In the genomic region with DNA sequence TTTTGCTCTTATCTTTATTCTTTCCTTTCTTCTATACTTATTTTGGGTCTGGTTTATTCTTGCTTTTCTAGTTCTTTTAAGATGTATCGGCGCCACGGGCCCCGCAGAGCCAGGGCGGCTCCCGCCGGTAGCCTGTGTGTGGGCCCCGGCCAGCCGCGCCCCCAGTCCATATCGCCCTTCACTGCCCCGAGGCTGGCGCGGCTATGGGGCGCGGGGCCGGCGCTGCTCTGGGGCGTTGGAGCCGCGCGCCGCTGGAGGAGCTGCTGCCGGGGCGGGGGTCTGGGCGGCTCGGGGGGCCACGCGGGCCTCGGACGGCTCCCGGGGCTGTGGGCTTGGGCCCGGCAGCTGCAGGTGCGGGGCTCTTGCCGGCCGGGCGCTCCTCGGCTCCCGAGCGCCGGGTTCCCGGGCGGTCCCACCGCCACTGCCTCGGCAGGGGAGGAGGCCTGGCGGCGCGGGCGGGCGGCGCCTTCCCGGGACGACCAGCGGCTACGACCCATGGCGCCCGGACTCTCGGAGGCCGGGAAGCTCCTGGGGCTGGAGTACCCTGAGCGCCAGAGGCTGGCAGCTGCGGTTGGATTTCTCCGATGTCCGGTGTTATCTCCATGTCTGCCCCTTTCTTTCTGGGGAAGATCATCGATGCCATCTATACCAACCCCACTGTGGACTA, we compare ENCODE assay signal across 14 cellular contexts. TPM values are rescaled to one million over a fixed set of nuclear protein-coding genes. Genes with fewer than 3 reads are reported as not detected.
DNase-seq lines count a peak whose midpoint lies in the region; ATAC-seq, FAIRE-seq and TF ChIP-seq lines count a peak whose summit lies in the region.
"Not testable (repeated sequence)": the region's sequence is repeated elsewhere in the genome, so short reads cannot be mapped to it uniquely, and the experiment has no call there.
"Had no signal": no experiment of that assay in that cellular context is flagged by ENCODE, and none has a peak within 500 bp of the region (broad histone marks: within the 10 kb centered on the region; RNA-seq: fewer than 3 reads in every experiment).

No MANE protein-coding gene starts in this region.

- H3K9me1 ChIP-seq in K562 (ENCODE audit: control insufficient read depth, insufficient read depth, low read length) = not testable (repeated sequence)

- H3K4me3 Mint-ChIP-seq in natural killer cell treated with Interleukin-12 subunit alpha and Interleukin-12 subunit beta and Interleukin-15 and Interleukin-18, amount 100 ng/mL, for 72 hours; stimulated activated memory B cell treated with anti-CD40 and anti-IgM and Interleukin-4, amounts not matched to agents 10 μg/mL and 1 μg/mL and 100 μg/mL, for 72 hours: not testable (repeated sequence)

- POLR2A ChIA-PET in A549 (lab: Yijun Ruan, JAX); K562 (lab: Yijun Ruan, JAX): not testable (repeated sequence)

- not testable (repeated sequence) for H3K27ac ChIP-seq in A549; RWPE2 (ENCODE audit: poor library complexity, severe bottlenecking); K562 (ENCODE audit: extremely low read depth, low read depth, low read length); gastroesophageal sphincter

- not testable (repeated sequence) for H3K4me1 Mint-ChIP-seq in natural killer cell treated with Interleukin-12 subunit alpha and Interleukin-12 subunit beta and Interleukin-15 and Interleukin-18, amount 100 ng/mL, for 72 hours (ENCODE audit: low read depth in 2 of 2); stimulated activated memory B cell treated with anti-CD40 and anti-IgM and Interleukin-4, amounts not matched to agents 10 μg/mL and 1 μg/mL and 100 μg/mL, for 72 hours

- not testable (repeated sequence) for H3K4me1 ChIP-seq in A549; RWPE2 (ENCODE audit: insufficient read depth, poor library complexity, severe bottlenecking); K562 (replicated peaks in 1 of 2; ENCODE audit: control insufficient read depth in 2 of 2, insufficient read depth in 2 of 2, low read length in 2 of 2); gastroesophageal sphincter

- in situ Hi-C loops in K562 (cut with MboI) = loop anchor here (25.0 kb wide), 1 partner anchor 116 kb away; no protein-coding TSS in a partner anchor

- FAIRE-seq in A549 (lab: Jason Lieb, UNC); K562 (lab: Jason Lieb, UNC): not testable (repeated sequence)

- H2AFZ ChIP-seq in K562 (ENCODE audit: low read depth, low read length) = not testable (repeated sequence)

- TF ChIP-seq CTCF in A549 (IDR thresholded peaks at IDR 0.05); RWPE2 (IDR thresholded peaks at IDR 0.05; ENCODE audit: poor library complexity, severe bottlenecking); K562 (IDR thresholded peaks at IDR 0.05 in 2 of 3, conservative IDR thresholded peaks at IDR 0.05 in 1 of 3; ENCODE audit: insufficient read depth in 2 of 3, low read depth in 1 of 3, low read length in 3 of 3); gastroesophageal sphincter (IDR thresholded peaks at IDR 0.05): not testable (repeated sequence)

- not testable (repeated sequence) for H3K79me2 ChIP-seq in K562 (ENCODE audit: control insufficient read depth, insufficient read depth, low read length)

- H3K9me3 ChIP-seq in A549; RWPE2 (ENCODE audit: severe bottlenecking); K562 (replicated peaks; ENCODE audit: control insufficient read depth, insufficient read depth, low read depth, low read length); gastroesophageal sphincter: not testable (repeated sequence)

- not testable (repeated sequence) for TF ChIP-seq EP300 in A549 (IDR thresholded peaks at IDR 0.05); K562 (IDR thresholded peaks at IDR 0.05; ENCODE audit: low read length); gastroesophageal sphincter (IDR thresholded peaks at IDR 0.05)

- not testable (repeated sequence) for H3K27me3 ChIP-seq in RWPE2 (ENCODE audit: insufficient read depth, poor library complexity, severe bottlenecking); K562 (ENCODE audit: control insufficient read depth in 2 of 2, insufficient read depth in 2 of 2, low read length in 2 of 2); gastroesophageal sphincter

- H3K9ac ChIP-seq in K562 (ENCODE audit: insufficient read depth in 1 of 2, low read depth in 2 of 2, low read length in 2 of 2) = not testable (repeated sequence)

- H3K4me3 ChIP-seq in A549; RWPE2 (ENCODE audit: severe bottlenecking); K562; gastroesophageal sphincter: not testable (repeated sequence)

- ATAC-seq in A549 = peak; percentile 83 to 86
- ATAC-seq in RWPE2 (ENCODE audit: low read depth) = peak; percentile 56
- ATAC-seq in K562 = peak; percentile 69
- peak; percentile 50 for ATAC-seq in gastroesophageal sphincter
- ATAC-seq in left cardiac atrium = peak; percentile 41 to 47
- ATAC-seq in natural killer cell treated with Interleukin-12 subunit alpha and Interleukin-12 subunit beta and Interleukin-15 and Interleukin-18, amount 100 ng/mL, for 72 hours = peak; percentile 49 to 60
- peak; percentile 54 for ATAC-seq in stimulated activated memory B cell treated with anti-CD40 and anti-IgM and Interleukin-4, amounts not matched to agents 10 μg/mL and 1 μg/mL and 100 μg/mL, for 72 hours

- H3K36me3 Mint-ChIP-seq in natural killer cell treated with Interleukin-12 subunit alpha and Interleukin-12 subunit beta and Interleukin-15 and Interleukin-18, amount 100 ng/mL, for 72 hours; stimulated activated memory B cell treated with anti-CD40 and anti-IgM and Interleukin-4, amounts not matched to agents 10 μg/mL and 1 μg/mL and 100 μg/mL, for 72 hours: not testable (repeated sequence)

- not testable (repeated sequence) for H3K36me3 ChIP-seq in RWPE2 (ENCODE audit: low read depth); K562 (ENCODE audit: control insufficient read depth, insufficient read depth, low read length); gastroesophageal sphincter

- H3K4me2 ChIP-seq in A549; K562 (ENCODE audit: insufficient read depth, low read length): not testable (repeated sequence)

- intact Hi-C loops in K562 (cut with micrococcal nuclease); left cardiac atrium (cut with DNase I): not testable (repeated sequence)

- H3K27me3 Mint-ChIP-seq in natural killer cell treated with Interleukin-12 subunit alpha and Interleukin-12 subunit beta and Interleukin-15 and Interleukin-18, amount 100 ng/mL, for 72 hours; stimulated activated memory B cell treated with anti-CD40 and anti-IgM and Interleukin-4, amounts not matched to agents 10 μg/mL and 1 μg/mL and 100 μg/mL, for 72 hours: not testable (repeated sequence)

- H4K20me1 ChIP-seq in K562 (replicated peaks; ENCODE audit: control insufficient read depth, insufficient read depth, low read length) = not testable (repeated sequence)

- CTCF ChIA-PET in A549 (lab: Yijun Ruan, JAX); K562 (lab: Yijun Ruan, JAX; ENCODE audit: low intra/inter-chr PET ratio): not testable (repeated sequence)

- not testable (repeated sequence) for TF ChIP-seq POLR2A in A549 (IDR thresholded peaks at IDR 0.05; ENCODE audit: low read length); K562 (conservative IDR thresholded peaks at IDR 0.05); gastroesophageal sphincter (IDR thresholded peaks at IDR 0.05)

- H3K27ac Mint-ChIP-seq in natural killer cell treated with Interleukin-12 subunit alpha and Interleukin-12 subunit beta and Interleukin-15 and Interleukin-18, amount 100 ng/mL, for 72 hours; stimulated activated memory B cell treated with anti-CD40 and anti-IgM and Interleukin-4, amounts not matched to agents 10 μg/mL and 1 μg/mL and 100 μg/mL, for 72 hours: not testable (repeated sequence)

- not testable (repeated sequence) for DNase-seq in A549 (ENCODE audit: low read depth in 1 of 2, low spot score in 1 of 2); RWPE2 (ENCODE audit: low spot score); K562 (ENCODE audit: extremely low read depth in 1 of 4, low spot score in 3 of 4); left cardiac atrium; natural killer cell treated with Interleukin-12 subunit alpha and Interleukin-12 subunit beta and Interleukin-15 and Interleukin-18, amount 100 ng/mL, for 72 hours (ENCODE audit: low spot score)

- no CpG with 5 or more reads among the region's 64 CpGs for WGBS in A549 (ENCODE audit: missing lambda C conversion rate)
- no CpG with 5 or more reads among the region's 64 CpGs for WGBS in K562 (ENCODE audit: insufficient coverage, low coverage, missing lambda C conversion rate)
- no CpG with 5 or more reads among the region's 64 CpGs for WGBS in gastroesophageal sphincter (ENCODE audit: low coverage in 1 of 2), 2 donors

- not testable (repeated sequence) for BruUV-seq in K562 (replicated peaks; lab: Mats Ljungman, UMichigan)

- not testable (repeated sequence) for TF ChIP-seq RAD21 in A549 (conservative IDR thresholded peaks at IDR 0.05 in 1 of 2, IDR thresholded peaks at IDR 0.05 in 1 of 2); K562 (CRISPR knock-in tag; conservative IDR thresholded peaks at IDR 0.05 in 1 of 2, IDR thresholded peaks at IDR 0.05 in 1 of 2)

- H3K9me3 Mint-ChIP-seq in natural killer cell treated with Interleukin-12 subunit alpha and Interleukin-12 subunit beta and Interleukin-15 and Interleukin-18, amount 100 ng/mL, for 72 hours; stimulated activated memory B cell treated with anti-CD40 and anti-IgM and Interleukin-4, amounts not matched to agents 10 μg/mL and 1 μg/mL and 100 μg/mL, for 72 hours: not testable (repeated sequence)

RNA-seq across cellular contexts. Expression of a gene that starts 24.4 kb away (rescaled TPM):
- polyA plus RNA-seq in A549 (2011; rRNA removed) (not detected in 2 replicates), A549 (2017; fragmentation: RNase III; extraction: RNeasy Plus Mini Kit Qiagen cat#74134 plus additional on column Dnase treatment) (0.03 TPM in 1 of 3 replicates, not detected in the others), K562 (2011; rRNA removed) (0.06 TPM in 1 of 2 replicates, not detected in the other), K562 (2014; fragmentation: Illumina TruSeq; extraction: Trizol) (not detected in 2 replicates), K562 (2014; fragmentation: Nextera tagmentation; extraction: Ambion mirVana) (not detected), K562 (2014; rRNA removed) (0.04 TPM in 1 of 2 replicates, not detected in the other)
- polyA plus RNA-seq in A549 (2012; cell fraction: cytosol; rRNA removed) = not detected in 2 replicates
- polyA plus RNA-seq in A549 (2012; cell fraction: nucleus; rRNA removed) = 0.10 TPM in 1 of 2 replicates, not detected in the other
- polyA minus RNA-seq in A549 (2011; rRNA and poly(A)+ RNA removed) = not detected in 2 replicates
- total RNA-seq in K562 (2011; cell fraction: chromatin; rRNA removed; ENCODE audit: low replicate concordance) = not detected in 2 replicates
- 0.13 TPM in 1 of 2 replicates, not detected in the other for total RNA-seq in K562 (2011; cell fraction: nucleolus; rRNA removed)
- total RNA-seq in K562 (2011; cell fraction: nucleoplasm; rRNA removed) = not detected in 2 replicates
- total RNA-seq in K562 (2014; rRNA removed) (not detected in 2 replicates), K562 (2014; rRNA removed; fragmentation: Illumina TruSeq; extraction: Trizol) (0.04 TPM in 1 of 2 replicates, not detected in the other), K562 (2015; rRNA removed; fragmentation: Illumina TruSeq; extraction: Trizol) (not detected in 2 replicates), K562 (2021) (not detected in 2 replicates), gastroesophageal sphincter (under 1 TPM in 1 of 4 donors, not detected in 3; 0.42 TPM), left cardiac atrium (not detected)
- polyA plus RNA-seq in K562 (2011; cell fraction: cytosol; rRNA removed) = not detected in 2 replicates
- polyA plus RNA-seq in K562 (2011; cell fraction: nucleus; rRNA removed) = 0.10 TPM in 1 of 2 replicates, not detected in the other
- polyA plus RNA-seq in K562 (2012) = 0.14 TPM in 1 of 2 replicates, not detected in the other
- polyA minus RNA-seq in K562 (2011; rRNA and poly(A)+ RNA removed) = not detected in 2 replicates
- not detected in 2 replicates for polyA minus RNA-seq in K562 (2011; cell fraction: cytosol; rRNA and poly(A)+ RNA removed)
- polyA minus RNA-seq in K562 (2011; cell fraction: nucleus; rRNA and poly(A)+ RNA removed) = not detected in 2 replicates
- total RNA-seq in natural killer cell treated with Interleukin-12 subunit alpha and Interleukin-12 subunit beta and Interleukin-15 and Interleukin-18, amount 100 ng/mL, for 72 hours = not detected
- total RNA-seq: CD4-positive, alpha-beta T cell; CD8-positive, alpha-beta memory T cell; GM12878; GM23248; H9 had no signal
- polyA plus RNA-seq: CD14-positive monocyte; CD8-positive, alpha-beta memory T cell; GM12878 had no signal

RNA-seq across cellular contexts. Expression of a gene that starts 45.0 kb away (rescaled TPM):
- polyA plus RNA-seq in A549 (2011; rRNA removed) (not detected in 2 replicates), A549 (2017; fragmentation: RNase III; extraction: RNeasy Plus Mini Kit Qiagen cat#74134 plus additional on column Dnase treatment) (not detected in 3 replicates), K562 (2011; rRNA removed) (not detected in 2 replicates), K562 (2014; fragmentation: Illumina TruSeq; extraction: Trizol) (0.06 TPM in 1 of 2 replicates, not detected in the other), K562 (2014; fragmentation: Nextera tagmentation; extraction: Ambion mirVana) (not detected), K562 (2014; rRNA removed) (not detected in 2 replicates)
- polyA plus RNA-seq in A549 (2012; cell fraction: cytosol; rRNA removed) = not detected in 2 replicates
- polyA plus RNA-seq in A549 (2012; cell fraction: nucleus; rRNA removed) = not detected in 2 replicates
- polyA minus RNA-seq in A549 (2011; rRNA and poly(A)+ RNA removed) = not detected in 2 replicates
- total RNA-seq in K562 (2011; cell fraction: chromatin; rRNA removed; ENCODE audit: low replicate concordance) = not detected in 2 replicates
- not detected in 2 replicates for total RNA-seq in K562 (2011; cell fraction: nucleolus; rRNA removed)
- total RNA-seq in K562 (2011; cell fraction: nucleoplasm; rRNA removed) = not detected in 2 replicates
- total RNA-seq in K562 (2014; rRNA removed) (not detected in 2 replicates), K562 (2014; rRNA removed; fragmentation: Illumina TruSeq; extraction: Trizol) (not detected in 2 replicates), K562 (2015; rRNA removed; fragmentation: Illumina TruSeq; extraction: Trizol) (not detected in 2 replicates), K562 (2021) (not detected in 2 replicates), gastroesophageal sphincter (not detected), left cardiac atrium (not detected)
- 0.01 TPM in 1 of 2 replicates, not detected in the other for polyA plus RNA-seq in K562 (2011; cell fraction: cytosol; rRNA removed)
- polyA plus RNA-seq in K562 (2011; cell fraction: nucleus; rRNA removed) = not detected in 2 replicates
- polyA plus RNA-seq in K562 (2012) = 0.06 TPM in 1 of 2 replicates, not detected in the other
- polyA minus RNA-seq in K562 (2011; rRNA and poly(A)+ RNA removed) = not detected in 2 replicates
- polyA minus RNA-seq in K562 (2011; cell fraction: cytosol; rRNA and poly(A)+ RNA removed) = not detected in 2 replicates
- not detected in 2 replicates for polyA minus RNA-seq in K562 (2011; cell fraction: nucleus; rRNA and poly(A)+ RNA removed)
- not detected for total RNA-seq in natural killer cell treated with Interleukin-12 subunit alpha and Interleukin-12 subunit beta and Interleukin-15 and Interleukin-18, amount 100 ng/mL, for 72 hours
- total RNA-seq: CD4-positive, alpha-beta T cell; CD8-positive, alpha-beta memory T cell; GM12878; GM23248; H4; H9 had no signal
- polyA plus RNA-seq: CD14-positive monocyte; CD8-positive, alpha-beta memory T cell; GM12878; GM23248 had no signal
